In the genomic region with DNA sequence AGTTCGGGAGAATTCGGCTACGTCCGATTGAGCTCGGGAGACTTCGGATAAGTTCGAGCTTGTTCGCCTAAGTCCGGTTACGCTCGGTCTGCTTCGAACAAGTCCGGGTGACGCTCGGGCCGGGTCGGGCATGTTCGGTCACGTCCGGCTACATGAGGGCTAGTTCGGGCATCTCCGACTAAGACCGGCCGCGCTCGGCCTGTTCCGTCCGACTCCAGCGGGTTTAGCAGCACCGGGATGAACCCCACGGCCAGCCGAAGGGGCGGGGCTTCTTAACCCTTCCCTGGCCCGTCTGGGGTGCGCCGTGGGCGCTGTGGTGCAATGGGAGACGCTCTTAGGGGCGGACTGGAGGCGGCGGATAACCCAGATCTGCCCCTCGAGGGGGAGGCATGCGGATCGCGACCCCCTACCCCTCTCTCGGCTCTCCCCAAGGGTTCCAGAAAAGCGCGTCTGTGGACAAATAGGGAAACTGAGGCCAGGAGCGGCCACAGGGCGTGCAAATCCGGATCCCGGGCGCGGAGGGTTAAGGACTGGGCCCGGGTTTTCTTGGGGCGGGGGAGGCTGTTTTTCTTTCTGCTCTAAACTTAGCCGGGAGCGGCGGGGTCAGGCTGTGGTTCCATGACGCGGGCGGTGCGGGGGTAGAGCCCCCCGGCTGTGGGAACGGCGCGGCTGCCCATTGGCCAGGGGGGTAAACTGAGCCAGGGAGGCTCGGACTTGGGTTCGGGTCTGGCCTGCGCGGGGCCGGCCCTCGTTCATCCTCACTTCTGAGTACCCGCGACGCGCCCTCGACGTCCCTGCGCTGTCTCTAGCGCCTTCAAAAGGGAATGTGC, we compare ENCODE assay signal across 8 cellular contexts. TPM values are rescaled to one million over a fixed set of nuclear protein-coding genes. Genes with fewer than 3 reads are reported as not detected.
DNase-seq lines count a peak whose midpoint lies in the region; ATAC-seq and TF ChIP-seq lines count a peak whose summit lies in the region.

No MANE protein-coding gene starts in this region.

- no peaks in the 10 kb centered on the region for H3K9me2 ChIP-seq in OCI-LY7 (ENCODE audit: insufficient read depth, low read length)

- POLR2A ChIA-PET in OCI-LY7 (lab: Charles Lee), result interaction anchor here (0.7 to 1.2 kb wide), 5 partner anchors 20 to 57 kb away, joined by 3 to 6 read pairs (median 3); a partner anchor contains a TSS

- peaks cover 32% of the 10 kb centered on the region for H3K27me3 ChIP-seq in HUES6 (ENCODE audit: control insufficient read depth, insufficient read depth, low read length)
- H3K27me3 ChIP-seq in esophagus (ENCODE audit: control insufficient read depth in 1 of 2, insufficient read depth in 2 of 2, low read length in 2 of 2), result peaks cover 0 to 12% of the 10 kb centered on the region in 2 donors

- no TSS peak for BruUV-seq in OCI-LY7 (replicated peaks; lab: Mats Ljungman, UMichigan)

- no peaks in the 10 kb centered on the region for H3K9me3 ChIP-seq in HUES6 (ENCODE audit: control insufficient read depth, insufficient read depth, low read depth, low read length)
- no peaks in the 10 kb centered on the region for H3K9me3 ChIP-seq in OCI-LY7 (ENCODE audit: low read length)
- H3K9me3 ChIP-seq in esophagus (ENCODE audit: control insufficient read depth in 2 of 2, insufficient read depth in 1 of 2, low read depth in 1 of 2, low read length in 1 of 2), result no peaks in the 10 kb centered on the region
- no peaks in the 10 kb centered on the region for H3K9me3 ChIP-seq in mucosa of descending colon

- no peak overlapping the region; the same call in 1 of the 2 replicates for H3K27ac ChIP-seq in HUES6 (ENCODE audit: low read depth, low read length)
- no peak overlapping the region for H3K27ac ChIP-seq in OCI-LY7 (ENCODE audit: low read depth, low read length, poor library complexity, severe bottlenecking)
- no peak overlapping the region for H3K27ac ChIP-seq in esophagus (ENCODE audit: low read depth in 2 of 2, low read length in 1 of 2)

- ATAC-seq in GM21515 (IDR thresholded peaks at IDR 0.05; ENCODE audit: unreplicated experiment), result peak; percentile 91
- ATAC-seq in mucosa of descending colon, result peak; percentile 99

- H3K4me2 ChIP-seq in OCI-LY7 (ENCODE audit: low read length), result peak overlapping the region; percentile 75

- H3K9ac ChIP-seq in HUES6 (ENCODE audit: low read length), result peak overlapping the region; percentile 87

- H3K36me3 ChIP-seq in HUES6 (ENCODE audit: control insufficient read depth, insufficient read depth, low read length) (no peaks in the 10 kb centered on the region), OCI-LY7 (ENCODE audit: insufficient read depth, low read length) (no peaks in the 10 kb centered on the region), esophagus (ENCODE audit: control insufficient read depth in 2 of 2, insufficient read depth in 2 of 2, low read length in 1 of 2) (no peaks in the 10 kb centered on the region), mucosa of descending colon (ENCODE audit: low read depth) (peaks cover 3% of the 10 kb centered on the region)

- H3K4me1 ChIP-seq in HUES6 (ENCODE audit: control insufficient read depth, insufficient read depth, low read length) (peaks cover 26% of the 10 kb centered on the region), OCI-LY7 (ENCODE audit: insufficient read depth, low read length, poor library complexity, severe bottlenecking) (peaks cover 44% of the 10 kb centered on the region), esophagus (ENCODE audit: control insufficient read depth in 2 of 2, insufficient read depth in 2 of 2, low read length in 1 of 2) (peaks cover 5 to 11% of the 10 kb centered on the region in 2 donors), mucosa of descending colon (ENCODE audit: low read depth) (peaks cover 15% of the 10 kb centered on the region)

- WGBS in esophagus, 2 donors, result 3 to 4% methylated on average over 81 of the region's 81 CpGs

- H3K79me2 ChIP-seq in OCI-LY7 (ENCODE audit: insufficient read depth, low read depth, low read length), result no peaks in the 10 kb centered on the region

- no peaks in the 10 kb centered on the region for H4K20me1 ChIP-seq in OCI-LY7 (ENCODE audit: insufficient read depth, low read length)

- DNase-seq in COLO829 (ENCODE audit: low spot score), result peak; percentile 99
- DNase-seq in OCI-LY7 (ENCODE audit: low spot score), result peak; percentile 93
- DNase-seq in activated T-cell treated with anti-CD3 and anti-CD28 coated beads, Interleukin-2, amount 50 U/mL, for 1 hour, result peak; percentile 83
- peak; percentile 97 to 99 (median 98) for DNase-seq in mucosa of descending colon
- peak; percentile 64 to 65 for DNase-seq in stimulated activated CD8-positive, alpha-beta memory T cell treated with anti-CD3 and anti-CD28 coated beads, Interleukin-2, amount 100 ng/mL, for 1 hour (ENCODE audit: low read depth in 2 of 2)

- CTCF ChIA-PET in OCI-LY7 (lab: Charles Lee; ENCODE audit: unreplicated experiment), result interaction anchor here (1.0 kb wide), 1 partner anchor 30 kb away, joined by 5 read pairs; no protein-coding TSS in a partner anchor

- H2AFZ ChIP-seq in OCI-LY7 (ENCODE audit: low read length), result peak overlapping the region; percentile 86; the same call in 1 of the 2 replicates

- no peak for TF ChIP-seq CTCF in OCI-LY7 (conservative IDR thresholded peaks at IDR 0.05; ENCODE audit: low read length)
- no peak for TF ChIP-seq CTCF in mucosa of descending colon (IDR thresholded peaks at IDR 0.05)

- peak overlapping the region; percentile 78 for H3K4me3 ChIP-seq in HUES6 (ENCODE audit: low read depth, low read length)
- peak overlapping the region; percentile 66 for H3K4me3 ChIP-seq in OCI-LY7 (ENCODE audit: low read depth, low read length, poor library complexity, severe bottlenecking)
- peak overlapping the region; percentile 20 to 32 for H3K4me3 ChIP-seq in esophagus (ENCODE audit: low read depth in 1 of 2, low read length in 2 of 2)
- H3K4me3 ChIP-seq in mucosa of descending colon, result no peak overlapping the region

- intact Hi-C loops in OCI-LY7 (cut with micrococcal nuclease; ENCODE audit: unreplicated experiment), result no loop called here
- intact Hi-C loops in mucosa of descending colon (cut with DNase I, micrococcal nuclease), result no loop called here

RNA-seq across cellular contexts. Expression of a gene that starts 1.5 kb away (rescaled TPM):
- not detected in 2 replicates for total RNA-seq in OCI-LY7 (2014; rRNA removed; shearing (Covaris generic))
- total RNA-seq in OCI-LY7 (2022), result 0.77 and 1.4 TPM in 2 replicates
- under 1 TPM; 0.07 to 0.39 TPM for polyA plus RNA-seq in esophagus
- 1 to 10 TPM; 2.5 to 7.7 (median 6.2) TPM for total RNA-seq in mucosa of descending colon

RNA-seq across cellular contexts. Expression of a gene that starts 20.9 kb away (rescaled TPM):
- 2.9 and 4.9 TPM in 2 replicates for total RNA-seq in OCI-LY7 (2014; rRNA removed; shearing (Covaris generic))
- total RNA-seq in OCI-LY7 (2022), result 6.9 and 8.6 TPM in 2 replicates
- 1 to 10 TPM in 1 of 2 donors, under 1 TPM in 1; 0.81 to 1.1 TPM for polyA plus RNA-seq in esophagus
- total RNA-seq in mucosa of descending colon, result 1 to 10 TPM; 5.7 to 7.6 (median 6.8) TPM

RNA-seq across cellular contexts. Expression of a gene that starts 31.7 kb away (rescaled TPM):
- total RNA-seq in OCI-LY7 (2014; rRNA removed; shearing (Covaris generic)), result 21.9 and 23.7 TPM in 2 replicates
- total RNA-seq in OCI-LY7 (2022), result 18.1 and 22.6 TPM in 2 replicates
- 10 to 100 TPM in 1 of 2 donors, 1 to 10 TPM in 1; 7.4 to 12.0 TPM for polyA plus RNA-seq in esophagus
- total RNA-seq in mucosa of descending colon, result 10 to 100 TPM in 2 of 3 donors, 1 to 10 TPM in 1; 6.7 to 12.4 (median 12.0) TPM

RNA-seq across cellular contexts. Expression of a gene that starts 49.5 kb away (rescaled TPM):
- 0.38 and 3.7 TPM in 2 replicates for total RNA-seq in OCI-LY7 (2014; rRNA removed; shearing (Covaris generic))
- total RNA-seq in OCI-LY7 (2022) (1.1 and 2.6 TPM in 2 replicates), mucosa of descending colon (10 to 100 TPM in 1 of 3 donors, 1 to 10 TPM in 2; 4.4 to 10.6 (median 8.0) TPM)
- 10 to 100 TPM in 1 of 2 donors, under 1 TPM in 1; 0.88 to 12.2 TPM for polyA plus RNA-seq in esophagus

RNA-seq across cellular contexts. Expression of a gene that starts 51.1 kb away (rescaled TPM):
- total RNA-seq in OCI-LY7 (2014; rRNA removed; shearing (Covaris generic)), result 141 and 195 TPM in 2 replicates
- total RNA-seq in OCI-LY7 (2022) (117 and 170 TPM in 2 replicates), mucosa of descending colon (100 to 1,000 TPM in 1 of 3 donors, 10 to 100 TPM in 2; 46.6 to 122 (median 49.4) TPM)
- polyA plus RNA-seq in esophagus, result 10 to 100 TPM in 1 of 2 donors, 1 to 10 TPM in 1; 9.9 to 29.3 TPM
